In the genomic region with DNA sequence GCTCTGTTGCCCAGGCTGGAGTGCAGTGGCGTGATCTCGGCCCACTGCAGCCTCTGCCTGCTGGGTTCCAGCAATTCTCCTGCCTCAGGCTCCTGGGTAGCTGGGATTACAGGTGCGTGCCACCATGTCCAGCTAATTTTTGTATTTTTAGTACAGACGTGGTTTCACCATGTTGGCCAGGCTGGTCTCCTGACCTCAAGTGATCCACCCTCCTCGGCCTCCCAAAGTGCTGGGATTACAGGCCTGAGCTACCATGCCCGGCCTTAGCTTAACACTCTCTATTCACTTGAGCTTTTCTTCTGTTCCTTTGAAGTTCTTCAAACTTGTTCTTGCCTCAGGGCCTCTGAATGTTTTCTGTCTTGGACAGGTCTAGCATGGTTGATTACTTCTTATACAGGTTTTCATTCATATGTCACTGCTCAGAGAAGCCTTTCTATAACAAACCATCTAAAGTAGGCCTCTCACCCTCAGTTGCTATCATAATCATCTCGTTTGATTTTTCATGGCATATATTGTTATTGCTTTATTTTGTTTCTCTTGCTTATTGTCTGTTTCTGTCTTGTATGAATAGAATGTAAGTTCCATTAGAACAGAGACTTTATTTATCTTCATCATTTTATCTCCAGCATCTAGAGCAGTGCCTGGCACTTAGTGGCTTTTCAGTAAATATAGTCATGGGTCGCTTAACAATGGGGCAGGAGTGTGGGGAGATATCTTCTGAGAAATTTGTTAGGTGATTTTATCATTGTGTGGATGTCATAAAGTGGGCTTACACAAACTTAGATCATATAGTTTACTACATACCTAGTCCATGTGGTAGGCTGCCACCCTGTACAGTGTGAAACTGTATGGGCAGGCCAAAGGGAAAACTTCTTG, we compare ENCODE assay signal across 21 cellular contexts. TPM values are rescaled to one million over a fixed set of nuclear protein-coding genes. Genes with fewer than 3 reads are reported as not detected.
A peak's percentile ranks its signal among the peaks of the same experiment; 100 is the strongest.
DNase-seq lines count a peak whose midpoint lies in the region; ATAC-seq and TF ChIP-seq lines count a peak whose summit lies in the region.
"Had no signal": no experiment of that assay in that cellular context is flagged by ENCODE, and none has a peak within 500 bp of the region (broad histone marks: within the 10 kb centered on the region; RNA-seq: fewer than 3 reads in every experiment).

No MANE protein-coding gene starts in this region.

- H3K79me2 ChIP-seq in Loucy (ENCODE audit: insufficient read depth, low read length) (peaks cover 75% of the 10 kb centered on the region), smooth muscle cell (ENCODE audit: low read depth) (peaks cover 79% of the 10 kb centered on the region)

- H3K4me3 ChIP-seq in Loucy (ENCODE audit: low read length, poor library complexity, severe bottlenecking), result no peak overlapping the region
- no peak overlapping the region for H3K4me3 ChIP-seq in smooth muscle cell
- H3K4me3 ChIP-seq: BLaER1 treated with 17β-estradiol and CSF1 and Interleukin-3, amounts not matched to agents 10 nM and 100 nM; MG63; SK-N-MC had no signal

- H3K4me3 Mint-ChIP-seq in WTC11 (no peak overlapping the region), mesothelial cell of epicardium (no peak overlapping the region)
- H3K4me3 Mint-ChIP-seq in activated CD4-positive, alpha-beta memory T cell treated with anti-CD3 and anti-CD28 coated beads, Interleukin-2, amount 10 ng/mL, durations not matched to agents 7 days and 5 days, result no peak overlapping the region
- H3K4me3 Mint-ChIP-seq: CD8-positive, alpha-beta T cell had no signal

- H3K27ac ChIP-seq in smooth muscle cell (ENCODE audit: low read depth), result peak overlapping the region; percentile 46
- H3K27ac ChIP-seq: BLaER1 treated with 17β-estradiol and CSF1 and Interleukin-3, amounts not matched to agents 10 nM and 100 nM; RWPE1; SK-N-MC had no signal

- DNase-seq in WTC11 (ENCODE audit: low spot score) (no peak), mesothelial cell of epicardium (ENCODE audit: low spot score in 2 of 2, unreplicated experiment in 2 of 2) (no peak), smooth muscle cell (lab: John Stamatoyannopoulos, UW; ENCODE audit: unreplicated experiment) (no peak), NOMO-1 treated with dmso at 0.1 percent for 144 hours (lab: John Stamatoyannopoulos, UW; ENCODE audit: unreplicated experiment) (no peak), posterior cingulate gyrus (no peak)
- no peak for DNase-seq in activated CD4-positive, alpha-beta memory T cell treated with anti-CD3 and anti-CD28 coated beads, Interleukin-2, amount 10 ng/mL, durations not matched to agents 7 days and 5 days
- DNase-seq: CD8-positive, alpha-beta T cell; H7; Kasumi-1; MG63; NCI-H1417; NCI-H1694 treated with DMSO at 0.1 percent for 48 hours; NCI-H2081 treated with DMSO at 0.1 percent for 48 hours; NCI-H446; NCI-H526; SHP77 treated with DMSO at 0.1 percent for 48 hours had no signal

- TF ChIP-seq CTCF in Loucy (conservative IDR thresholded peaks at IDR 0.05; ENCODE audit: low read length), result no peak
- TF ChIP-seq CTCF in WTC11 (IDR thresholded peaks at IDR 0.05), result no peak
- no peak for TF ChIP-seq CTCF in mesothelial cell of epicardium (IDR thresholded peaks at IDR 0.05; ENCODE audit: unreplicated experiment)
- no peak for TF ChIP-seq CTCF in smooth muscle cell (IDR thresholded peaks at IDR 0.05; ENCODE audit: borderline replicate concordance, insufficient read depth, poor library complexity, severe bottlenecking)

- H3K4me1 ChIP-seq in Loucy (ENCODE audit: insufficient read depth, low read length, poor library complexity, severe bottlenecking), result peaks cover 28% of the 10 kb centered on the region
- no peaks in the 10 kb centered on the region for H3K4me1 ChIP-seq in smooth muscle cell (ENCODE audit: low read depth)

- H2AFZ ChIP-seq in Loucy (ENCODE audit: low read length) (no peak overlapping the region), smooth muscle cell (ENCODE audit: low read depth) (no peak overlapping the region)

- WGBS in smooth muscle cell (ENCODE audit: low lambda C conversion rate), result 72% methylated on average over 8 of the region's 8 CpGs

- CTCF ChIA-PET in WTC11 (lab: Charles Lee), result interaction anchor here (1.7 kb wide), 1 partner anchor 139 kb away, joined by 19 read pairs; no protein-coding TSS in a partner anchor
- CTCF ChIA-PET in activated CD4-positive, alpha-beta memory T cell treated with anti-CD3 and anti-CD28 coated beads, Interleukin-2, amount 10 ng/mL, durations not matched to agents 7 days and 5 days (lab: Charles Lee), result interaction anchor here (1.4 kb wide), 1 partner anchor 140 kb away, joined by 3 read pairs; no protein-coding TSS in a partner anchor

- intact Hi-C loops in posterior cingulate gyrus (cut with DNase I), result loop anchor here (5.0 to 10.0 kb wide), 2 partner anchors 138 to 246 kb away; a partner anchor contains a TSS

- H3K36me3 ChIP-seq in Loucy (ENCODE audit: insufficient read depth, low read length) (no peaks in the 10 kb centered on the region), smooth muscle cell (ENCODE audit: low read depth) (no peaks in the 10 kb centered on the region)
- H3K36me3 ChIP-seq: MG63 had no signal

- H3K9ac ChIP-seq in Loucy (ENCODE audit: low read depth, low read length, poor library complexity, severe bottlenecking), result peak overlapping the region; percentile 2
- no peak overlapping the region for H3K9ac ChIP-seq in smooth muscle cell (ENCODE audit: low read depth)
- H3K9ac ChIP-seq: BLaER1 treated with 17β-estradiol and CSF1 and Interleukin-3, amounts not matched to agents 10 nM and 100 nM had no signal

- no peaks in the 10 kb centered on the region for H3K9me2 ChIP-seq in Loucy (replicated peaks; ENCODE audit: low read depth, low read length)

- peaks cover 9% of the 10 kb centered on the region for H4K20me1 ChIP-seq in Loucy (ENCODE audit: insufficient read depth, low read length, poor library complexity, severe bottlenecking)
- H4K20me1 ChIP-seq in smooth muscle cell (ENCODE audit: low read depth), result peaks cover 84% of the 10 kb centered on the region

- H3K9me3 ChIP-seq in Loucy (ENCODE audit: insufficient read depth, low read depth, low read length) (no peaks in the 10 kb centered on the region), smooth muscle cell (replicated peaks; ENCODE audit: low read depth) (no peaks in the 10 kb centered on the region)
- H3K9me3 ChIP-seq: BLaER1 treated with 17β-estradiol and CSF1 and Interleukin-3, amounts not matched to agents 10 nM and 100 nM; MG63 had no signal

- H3K4me1 Mint-ChIP-seq in WTC11, result no peaks in the 10 kb centered on the region; the same call in 1 of the 2 replicates
- peaks cover 18% of the 10 kb centered on the region for H3K4me1 Mint-ChIP-seq in mesothelial cell of epicardium
- peaks cover 12% of the 10 kb centered on the region for H3K4me1 Mint-ChIP-seq in activated CD4-positive, alpha-beta memory T cell treated with anti-CD3 and anti-CD28 coated beads, Interleukin-2, amount 10 ng/mL, durations not matched to agents 7 days and 5 days

- peak overlapping the region; percentile 31; the same call in 1 of the 2 replicates for H3K27ac Mint-ChIP-seq in WTC11
- H3K27ac Mint-ChIP-seq in mesothelial cell of epicardium, result peak overlapping the region; percentile 73
- no peak overlapping the region for H3K27ac Mint-ChIP-seq in activated CD4-positive, alpha-beta memory T cell treated with anti-CD3 and anti-CD28 coated beads, Interleukin-2, amount 10 ng/mL, durations not matched to agents 7 days and 5 days
- H3K27ac Mint-ChIP-seq: CD8-positive, alpha-beta T cell had no signal

- H3K4me2 ChIP-seq in Loucy (ENCODE audit: low read depth, low read length, poor library complexity, severe bottlenecking) (peak overlapping the region; percentile 4), smooth muscle cell (no peak overlapping the region)
- H3K4me2 ChIP-seq: BLaER1 treated with 17β-estradiol and CSF1 and Interleukin-3, amounts not matched to agents 10 nM and 100 nM had no signal

- ATAC-seq in WTC11 (no peak), HG02884 (IDR thresholded peaks at IDR 0.05; ENCODE audit: unreplicated experiment) (no peak)
- ATAC-seq: CD8-positive, alpha-beta T cell had no signal

- no peaks in the 10 kb centered on the region for H3K27me3 ChIP-seq in Loucy (ENCODE audit: insufficient read depth, low read length, poor library complexity, severe bottlenecking)
- no peaks in the 10 kb centered on the region for H3K27me3 ChIP-seq in smooth muscle cell (ENCODE audit: low read depth)
- H3K27me3 ChIP-seq: BLaER1 treated with 17β-estradiol and CSF1 and Interleukin-3, amounts not matched to agents 10 nM and 100 nM; MG63 had no signal

- no peaks in the 10 kb centered on the region for H3K9me3 Mint-ChIP-seq in WTC11
- H3K9me3 Mint-ChIP-seq in mesothelial cell of epicardium, result no peaks in the 10 kb centered on the region
- H3K9me3 Mint-ChIP-seq in activated CD4-positive, alpha-beta memory T cell treated with anti-CD3 and anti-CD28 coated beads, Interleukin-2, amount 10 ng/mL, durations not matched to agents 7 days and 5 days, result no peaks in the 10 kb centered on the region
- H3K9me3 Mint-ChIP-seq: CD8-positive, alpha-beta T cell had no signal

- POLR2A ChIA-PET in WTC11 (lab: Charles Lee), result no interaction called here
- POLR2A ChIA-PET in activated CD4-positive, alpha-beta memory T cell treated with anti-CD3 and anti-CD28 coated beads, Interleukin-2, amount 10 ng/mL, durations not matched to agents 7 days and 5 days (lab: Charles Lee), result no interaction called here

- H3K36me3 Mint-ChIP-seq in WTC11, result no peaks in the 10 kb centered on the region
- no peaks in the 10 kb centered on the region for H3K36me3 Mint-ChIP-seq in mesothelial cell of epicardium
- H3K36me3 Mint-ChIP-seq in activated CD4-positive, alpha-beta memory T cell treated with anti-CD3 and anti-CD28 coated beads, Interleukin-2, amount 10 ng/mL, durations not matched to agents 7 days and 5 days (ENCODE audit: low read depth), result peaks cover 3% of the 10 kb centered on the region

- no peaks in the 10 kb centered on the region for H3F3A ChIP-seq in Loucy (ENCODE audit: low read depth)
- H3F3A ChIP-seq in smooth muscle cell (ENCODE audit: low read depth), result peaks cover 2% of the 10 kb centered on the region

- H3K27me3 Mint-ChIP-seq in WTC11 (ENCODE audit: low read depth) (no peaks in the 10 kb centered on the region), mesothelial cell of epicardium (ENCODE audit: low read depth) (no peaks in the 10 kb centered on the region)
- H3K27me3 Mint-ChIP-seq in activated CD4-positive, alpha-beta memory T cell treated with anti-CD3 and anti-CD28 coated beads, Interleukin-2, amount 10 ng/mL, durations not matched to agents 7 days and 5 days, result no peaks in the 10 kb centered on the region

TF ChIP-seq in WTC11, 78 proteins besides CTCF, POLR2A, EP300 and RAD21 (continues in another document):
- no peak for TF ChIP-seq RELA (CRISPR knock-in tag; IDR thresholded peaks at IDR 0.05; ENCODE audit: borderline replicate concordance)

RNA-seq across cellular contexts. Expression of a gene that starts 12.1 kb away (rescaled TPM):
- total RNA-seq in WTC11 (2021) (55.6 to 66.7 TPM (median 63.5 TPM) in 3 replicates), mesothelial cell of epicardium (99.9 to 103 TPM (median 101 TPM) in 3 replicates), smooth muscle cell (112 and 117 TPM in 2 replicates)
- 64.4 and 66.7 TPM in 2 replicates for polyA plus RNA-seq in smooth muscle cell
- total RNA-seq in activated CD4-positive, alpha-beta memory T cell treated with anti-CD3 and anti-CD28 coated beads, Interleukin-2, amount 10 ng/mL, durations not matched to agents 7 days and 5 days, result 10 to 100 TPM; 40.0 to 42.7 TPM
